In the genomic region with DNA sequence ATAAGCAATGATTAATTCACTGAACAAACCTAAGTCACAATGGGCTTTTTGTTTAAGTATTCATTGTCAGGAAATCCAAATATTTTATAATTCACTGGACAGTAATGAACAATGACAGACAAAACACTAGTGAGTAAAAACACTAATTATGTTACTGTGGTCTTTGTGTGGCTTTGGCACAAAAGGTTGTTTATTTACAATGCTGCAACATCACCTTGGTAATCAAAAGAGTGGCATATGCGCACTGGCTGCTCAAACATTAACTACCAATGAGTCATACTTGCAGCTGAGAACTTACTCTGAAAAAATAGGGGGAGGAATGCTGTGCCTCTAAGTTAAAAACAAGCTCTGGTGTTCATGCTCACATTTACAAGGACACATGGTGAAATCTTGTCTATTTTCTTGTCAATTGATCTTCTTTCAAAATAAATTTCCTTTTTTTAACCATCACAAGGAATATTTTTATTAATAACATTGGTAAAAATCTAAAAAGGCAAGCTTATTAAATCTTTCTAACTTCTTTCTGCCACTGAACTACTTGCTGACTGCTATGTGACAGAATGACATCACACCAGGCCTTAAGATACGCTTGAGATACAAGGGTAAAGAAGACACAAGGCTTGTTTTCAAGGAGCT, we compare ENCODE assay signal across 8 cellular contexts.
DNase-seq lines count a peak whose midpoint lies in the region; ATAC-seq and TF ChIP-seq lines count a peak whose summit lies in the region.

No MANE protein-coding gene starts in this region.

- POLR2A ChIA-PET in BJ (lab: Charles Lee) = interaction anchor here (0.7 kb wide), 1 partner anchor 202 kb away, joined by 5 read pairs; no protein-coding TSS in a partner anchor

- DNase-seq in BJ (ENCODE audit: low read depth) (peak; percentile 85), NCI-H2171 treated with DMSO at 0.1 percent for 48 hours (lab: John Stamatoyannopoulos, UW) (peak; percentile 82), astrocyte of the hippocampus (ENCODE audit: low read depth, low spot score) (peak; percentile 93), iPS-NIHi11 (ENCODE audit: low spot score) (peak; percentile 53), OCI-M2 (lab: John Stamatoyannopoulos, UW; ENCODE audit: unreplicated experiment) (no peak)
- no peak for DNase-seq in stimulated activated naive B cell treated with anti-CD40 and anti-IgM and Interleukin-4, amounts not matched to agents 10 μg/mL and 1 μg/mL and 100 μg/mL, for 72 hours

- H3K4me1 Mint-ChIP-seq in stimulated activated naive B cell treated with anti-CD40 and anti-IgM and Interleukin-4, amounts not matched to agents 10 μg/mL and 1 μg/mL and 100 μg/mL, for 72 hours = peaks cover 20 to 30% of the 10 kb centered on the region in 2 donors

- no peaks in the 10 kb centered on the region for H3K27me3 ChIP-seq in BJ (ENCODE audit: control insufficient read depth, insufficient read depth, low read length)

- no peak for TF ChIP-seq CTCF in BJ (IDR thresholded peaks at IDR 0.05; ENCODE audit: insufficient read depth, low read depth, low read length)

- H3K36me3 ChIP-seq in BJ (ENCODE audit: control insufficient read depth, insufficient read depth, low read length) = no peaks in the 10 kb centered on the region; the same call in 1 of the 2 replicates

- CTCF ChIA-PET in BJ (lab: Yijun Ruan, JAX) = interaction anchor here (0.5 to 1.0 kb wide), 3 partner anchors 17 to 63 kb away, joined by 3 read pairs; no protein-coding TSS in a partner anchor

- no peak overlapping the region for H3K27ac Mint-ChIP-seq in stimulated activated naive B cell treated with anti-CD40 and anti-IgM and Interleukin-4, amounts not matched to agents 10 μg/mL and 1 μg/mL and 100 μg/mL, for 72 hours

- ATAC-seq in GM18520 (IDR thresholded peaks at IDR 0.05; ENCODE audit: unreplicated experiment) (peak; percentile 51), HG03045 (IDR thresholded peaks at IDR 0.05; ENCODE audit: unreplicated experiment) (peak; percentile 56)
- peak; percentile 69 to 78 for ATAC-seq in stimulated activated naive B cell treated with anti-CD40 and anti-IgM and Interleukin-4, amounts not matched to agents 10 μg/mL and 1 μg/mL and 100 μg/mL, for 72 hours (replicated peaks)

- H3K4me3 ChIP-seq in BJ (ENCODE audit: low read depth, low read length) = no peak overlapping the region

- H3K4me3 Mint-ChIP-seq in stimulated activated naive B cell treated with anti-CD40 and anti-IgM and Interleukin-4, amounts not matched to agents 10 μg/mL and 1 μg/mL and 100 μg/mL, for 72 hours = no peak overlapping the region

- H3K36me3 Mint-ChIP-seq in stimulated activated naive B cell treated with anti-CD40 and anti-IgM and Interleukin-4, amounts not matched to agents 10 μg/mL and 1 μg/mL and 100 μg/mL, for 72 hours = peaks cover 28 to 40% of the 10 kb centered on the region in 2 donors

- no peaks in the 10 kb centered on the region for H3K27me3 Mint-ChIP-seq in stimulated activated naive B cell treated with anti-CD40 and anti-IgM and Interleukin-4, amounts not matched to agents 10 μg/mL and 1 μg/mL and 100 μg/mL, for 72 hours

- H3K9me3 Mint-ChIP-seq in stimulated activated naive B cell treated with anti-CD40 and anti-IgM and Interleukin-4, amounts not matched to agents 10 μg/mL and 1 μg/mL and 100 μg/mL, for 72 hours = peaks cover 0 to 4% of the 10 kb centered on the region in 2 donors

Comparison
In these comparisons a context has a peak if more than half of its experiments do, and no peak if none do; other contexts are left out.
1. DNase-seq: peak in BJ (single experiment), NCI-H2171 treated with DMSO at 0.1 percent for 48 hours (single experiment), astrocyte of the hippocampus (single experiment) and iPS-NIHi11 (single experiment); none in stimulated activated naive B cell treated with anti-CD40 and anti-IgM and Interleukin-4, amounts not matched to agents 10 μg/mL and 1 μg/mL and 100 μg/mL, for 72 hours (single experiment) and OCI-M2 (single experiment).
2. Peak in every context shown above with its lines, with median percentiles within 50 percentile points of each other: ATAC-seq.